Comparison of ENCODE assay signal across 1 cellular context in genomic region chr12:54368016-54368708, GRCh38.
TF ChIP-seq lines count a peak whose summit lies in the region.

No MANE protein-coding gene starts in this region.

TF ChIP-seq in SK-N-SH, 30 proteins besides CTCF, POLR2A, EP300 and RAD21 (continued from another document):
- TF ChIP-seq SMC3 (IDR thresholded peaks at IDR 0.05; ENCODE audit: low read depth, low read length) = no peak
- TF ChIP-seq YY1 (IDR thresholded peaks at IDR 0.05; ENCODE audit: low read depth) = no peak
- TF ChIP-seq ELF1 (IDR thresholded peaks at IDR 0.05) = no peak
- TF ChIP-seq ZBTB33 (IDR thresholded peaks at IDR 0.05; ENCODE audit: borderline replicate concordance, low read depth) = no peak
- TF ChIP-seq TEAD4 (IDR thresholded peaks at IDR 0.05; ENCODE audit: borderline replicate concordance, insufficient read depth) = no peak
- TF ChIP-seq MEF2A (IDR thresholded peaks at IDR 0.05; ENCODE audit: borderline replicate concordance, low read depth) = no peak
- no peak for TF ChIP-seq GABPA (IDR thresholded peaks at IDR 0.05; ENCODE audit: low read depth)
- no peak for TF ChIP-seq USF1 (IDR thresholded peaks at IDR 0.05; ENCODE audit: borderline replicate concordance, low read depth)
- no peak for TF ChIP-seq USF2 (IDR thresholded peaks at IDR 0.05; ENCODE audit: borderline replicate concordance, low read depth, low read length)
- no peak for TF ChIP-seq NFIC (IDR thresholded peaks at IDR 0.05; ENCODE audit: borderline replicate concordance)
- TF ChIP-seq CHD2 (IDR thresholded peaks at IDR 0.05; ENCODE audit: low read length, partially characterized antibody) = no peak
- TF ChIP-seq TAF1 (IDR thresholded peaks at IDR 0.05; ENCODE audit: borderline replicate concordance, low read depth, low read length) = no peak
- TF ChIP-seq MXI1 (IDR thresholded peaks at IDR 0.05; ENCODE audit: low read depth, low read length) = no peak
